ENCODE assay signal across 18 cellular contexts in genomic region chr15:83372434-83372873, GRCh38.
A peak's percentile ranks its signal among the peaks of the same experiment; 100 is the strongest.
DNase-seq lines count a peak whose midpoint lies in the region; ATAC-seq and TF ChIP-seq lines count a peak whose summit lies in the region.
"Had no signal": no experiment of that assay in that cellular context is flagged by ENCODE, and none has a peak within 500 bp of the region (broad histone marks: within the 10 kb centered on the region; RNA-seq: fewer than 3 reads in every experiment).

No MANE protein-coding gene starts in this region.

- H4K20me1 ChIP-seq in osteoblast (ENCODE audit: insufficient read depth, low read length) = no peaks in the 10 kb centered on the region

- H3K27ac Mint-ChIP-seq in endodermal cell = no peak overlapping the region
- no peak overlapping the region for H3K27ac Mint-ChIP-seq in activated CD4-positive, alpha-beta T cell treated with anti-CD3 and anti-CD28 coated beads, Interleukin-2, amount 10 ng/mL, durations not matched to agents 24 days and 14 days
- H3K27ac Mint-ChIP-seq: activated naive CD8-positive, alpha-beta T cell treated with anti-CD3 and anti-CD28 coated beads, Interleukin-2, amount 10 ng/mL, durations not matched to agents 7 days and 5 days; CD4-positive, CD25-positive, alpha-beta regulatory T cell had no signal

- H3K36me3 Mint-ChIP-seq in endodermal cell (ENCODE audit: low read depth) = no peaks in the 10 kb centered on the region
- no peaks in the 10 kb centered on the region for H3K36me3 Mint-ChIP-seq in activated CD4-positive, alpha-beta T cell treated with anti-CD3 and anti-CD28 coated beads, Interleukin-2, amount 10 ng/mL, durations not matched to agents 24 days and 14 days (ENCODE audit: low read depth)
- H3K36me3 Mint-ChIP-seq: activated naive CD8-positive, alpha-beta T cell treated with anti-CD3 and anti-CD28 coated beads, Interleukin-2, amount 10 ng/mL, durations not matched to agents 7 days and 5 days; CD4-positive, CD25-positive, alpha-beta regulatory T cell had no signal

- H3K36me3 ChIP-seq in endodermal cell (ENCODE audit: control insufficient read depth, insufficient read depth, low read length) = no peaks in the 10 kb centered on the region
- no peaks in the 10 kb centered on the region for H3K36me3 ChIP-seq in osteoblast (ENCODE audit: insufficient read depth, low read length)
- H3K36me3 ChIP-seq in thyroid gland = no peaks in the 10 kb centered on the region
- H3K36me3 ChIP-seq: left ventricle myocardium inferior had no signal

- H3K4me2 ChIP-seq in osteoblast (ENCODE audit: insufficient read depth, low read length) = peak overlapping the region; percentile 7
- H3K4me2 ChIP-seq: KMS-11 had no signal

- no peaks in the 10 kb centered on the region for H3K9me3 Mint-ChIP-seq in endodermal cell
- no peaks in the 10 kb centered on the region for H3K9me3 Mint-ChIP-seq in activated CD4-positive, alpha-beta T cell treated with anti-CD3 and anti-CD28 coated beads, Interleukin-2, amount 10 ng/mL, durations not matched to agents 24 days and 14 days
- H3K9me3 Mint-ChIP-seq: activated naive CD8-positive, alpha-beta T cell treated with anti-CD3 and anti-CD28 coated beads, Interleukin-2, amount 10 ng/mL, durations not matched to agents 7 days and 5 days had no signal

- no peak overlapping the region for H3K4me3 Mint-ChIP-seq in endodermal cell
- no peak overlapping the region for H3K4me3 Mint-ChIP-seq in activated CD4-positive, alpha-beta T cell treated with anti-CD3 and anti-CD28 coated beads, Interleukin-2, amount 10 ng/mL, durations not matched to agents 24 days and 14 days
- H3K4me3 Mint-ChIP-seq: activated naive CD8-positive, alpha-beta T cell treated with anti-CD3 and anti-CD28 coated beads, Interleukin-2, amount 10 ng/mL, durations not matched to agents 7 days and 5 days; CD4-positive, CD25-positive, alpha-beta regulatory T cell had no signal

- no peak for TF ChIP-seq POLR2A in thyroid gland (IDR thresholded peaks at IDR 0.05)

- no peaks in the 10 kb centered on the region for H3K79me2 ChIP-seq in osteoblast (ENCODE audit: insufficient read depth, low read length)

- in situ Hi-C loops in KBM-7 (cut with MboI; ENCODE audit: low pct_unique_long_range_greater_than_20kb, low sequenced_read_pairs) = no loop called here

- no peak overlapping the region for H3K4me3 ChIP-seq in endodermal cell (ENCODE audit: low read length)
- H3K4me3 ChIP-seq in osteoblast (ENCODE audit: insufficient read depth, low read length) = no peak overlapping the region
- no peak overlapping the region for H3K4me3 ChIP-seq in thyroid gland (replicated peaks in 1 of 3)
- H3K4me3 ChIP-seq: left ventricle myocardium inferior had no signal

- H3K27me3 Mint-ChIP-seq in endodermal cell (ENCODE audit: insufficient read depth) = peaks cover 65% of the 10 kb centered on the region
- H3K27me3 Mint-ChIP-seq in activated CD4-positive, alpha-beta T cell treated with anti-CD3 and anti-CD28 coated beads, Interleukin-2, amount 10 ng/mL, durations not matched to agents 24 days and 14 days = peaks cover 36% of the 10 kb centered on the region

- H3K27me3 ChIP-seq in endodermal cell (ENCODE audit: control insufficient read depth, insufficient read depth, low read length, poor library complexity, severe bottlenecking) (peaks cover 33% of the 10 kb centered on the region), osteoblast (ENCODE audit: insufficient read depth, low read length) (peaks cover 47% of the 10 kb centered on the region), thyroid gland (peaks cover 8% of the 10 kb centered on the region)

- no peak overlapping the region for H3K9ac ChIP-seq in endodermal cell (ENCODE audit: extremely low read depth, low read length, poor library complexity, severe bottlenecking)
- H3K9ac ChIP-seq: KMS-11 had no signal

- H2AFZ ChIP-seq in osteoblast (ENCODE audit: low read length) = peak overlapping the region; percentile 33

- intact Hi-C loops in activated CD4-positive, alpha-beta T cell treated with anti-CD3 and anti-CD28 coated beads, Interleukin-2, amount 10 ng/mL, durations not matched to agents 24 days and 14 days (cut with micrococcal nuclease) = no loop called here
- intact Hi-C loops in thyroid gland (cut with DNase I) = no loop called here

- peaks cover 5% of the 10 kb centered on the region for H3K4me1 Mint-ChIP-seq in endodermal cell
- no peaks in the 10 kb centered on the region for H3K4me1 Mint-ChIP-seq in activated CD4-positive, alpha-beta T cell treated with anti-CD3 and anti-CD28 coated beads, Interleukin-2, amount 10 ng/mL, durations not matched to agents 24 days and 14 days
- H3K4me1 Mint-ChIP-seq: activated naive CD8-positive, alpha-beta T cell treated with anti-CD3 and anti-CD28 coated beads, Interleukin-2, amount 10 ng/mL, durations not matched to agents 7 days and 5 days; CD4-positive, CD25-positive, alpha-beta regulatory T cell had no signal

- H3K27ac ChIP-seq in endodermal cell (ENCODE audit: low read depth, low read length) (no peak overlapping the region), osteoblast (ENCODE audit: low read depth, low read length) (no peak overlapping the region), thyroid gland (no peak overlapping the region)
- H3K27ac ChIP-seq: KMS-11, left ventricle myocardium inferior had no signal

- ATAC-seq in HG03439 (IDR thresholded peaks at IDR 0.05; ENCODE audit: unreplicated experiment) = no peak

- no peaks in the 10 kb centered on the region for H3K4me1 ChIP-seq in endodermal cell (ENCODE audit: control insufficient read depth, insufficient read depth, low read length)
- H3K4me1 ChIP-seq in osteoblast (ENCODE audit: insufficient read depth, low read length) = no peaks in the 10 kb centered on the region
- no peaks in the 10 kb centered on the region for H3K4me1 ChIP-seq in thyroid gland
- H3K4me1 ChIP-seq: left ventricle myocardium inferior had no signal

- no peaks in the 10 kb centered on the region for H3K9me3 ChIP-seq in endodermal cell (ENCODE audit: control insufficient read depth, low read length)
- H3K9me3 ChIP-seq in osteoblast (ENCODE audit: low read depth, low read length) = no peaks in the 10 kb centered on the region
- H3K9me3 ChIP-seq in thyroid gland = no peaks in the 10 kb centered on the region
- H3K9me3 ChIP-seq: left ventricle myocardium inferior had no signal

- DNase-seq in EL (peak; percentile 47), NCI-H524 treated with DMSO at 0.1 percent for 48 hours (lab: John Stamatoyannopoulos, UW) (peak; percentile 84), endodermal cell (peak; percentile 57), osteoblast (ENCODE audit: insufficient read length, low spot score, missing footprints) (no peak), KBM-7 (no peak), thyroid gland (no peak)
- DNase-seq in activated CD4-positive, alpha-beta T cell treated with anti-CD3 and anti-CD28 coated beads, Interleukin-2, amount 10 ng/mL, durations not matched to agents 24 days and 14 days = no peak
- DNase-seq: activated CD8-positive, alpha-beta memory T cell treated with anti-CD3 and anti-CD28 coated beads, Interleukin-2, amount 50 U/mL, for 4 hours; activated naive CD8-positive, alpha-beta T cell treated with anti-CD3 and anti-CD28 coated beads, Interleukin-2, amount 10 ng/mL, durations not matched to agents 7 days and 5 days; CD4-positive, CD25-positive, alpha-beta regulatory T cell; dermis blood vessel endothelial cell; foreskin melanocyte; left ventricle myocardium inferior; SHP77 treated with DMSO at 0.1 percent for 48 hours; stimulated activated CD4-positive, alpha-beta T cell treated with anti-CD3 and anti-CD28 coated beads, Interleukin-4, amount 100 ng/mL, for 1 hour; stimulated activated naive CD4-positive, alpha-beta T cell treated with Interleukin-2 at 50 U/mL for 16 hours had no signal

- no peak for TF ChIP-seq CTCF in endodermal cell (conservative IDR thresholded peaks at IDR 0.05)
- TF ChIP-seq CTCF in osteoblast (IDR thresholded peaks at IDR 0.05; ENCODE audit: extremely low read depth, low read depth, low read length) = no peak
- no peak for TF ChIP-seq CTCF in thyroid gland (IDR thresholded peaks at IDR 0.05)

- 57 to 60% methylated on average over 6 to 9 of the region's 9 CpGs for WGBS in endodermal cell (ENCODE audit: insufficient coverage in 1 of 2, insufficient read length in 1 of 2), 2 experiments
- 14 to 24% methylated on average over 9 of the region's 9 CpGs for WGBS in thyroid gland, 2 donors

Comparison
In these comparisons a context has a peak if more than half of its experiments do, and no peak if none do; other contexts are left out.
1. DNase-seq: peak in EL (single experiment), NCI-H524 treated with DMSO at 0.1 percent for 48 hours (single experiment) and endodermal cell (single experiment); none in osteoblast (single experiment), KBM-7 (single experiment), activated CD4-positive, alpha-beta T cell treated with anti-CD3 and anti-CD28 coated beads, Interleukin-2, amount 10 ng/mL, durations not matched to agents 24 days and 14 days (single experiment) and thyroid gland (0 of 2).